Comparison of ENCODE assay signal across 10 cellular contexts in the genomic region with DNA sequence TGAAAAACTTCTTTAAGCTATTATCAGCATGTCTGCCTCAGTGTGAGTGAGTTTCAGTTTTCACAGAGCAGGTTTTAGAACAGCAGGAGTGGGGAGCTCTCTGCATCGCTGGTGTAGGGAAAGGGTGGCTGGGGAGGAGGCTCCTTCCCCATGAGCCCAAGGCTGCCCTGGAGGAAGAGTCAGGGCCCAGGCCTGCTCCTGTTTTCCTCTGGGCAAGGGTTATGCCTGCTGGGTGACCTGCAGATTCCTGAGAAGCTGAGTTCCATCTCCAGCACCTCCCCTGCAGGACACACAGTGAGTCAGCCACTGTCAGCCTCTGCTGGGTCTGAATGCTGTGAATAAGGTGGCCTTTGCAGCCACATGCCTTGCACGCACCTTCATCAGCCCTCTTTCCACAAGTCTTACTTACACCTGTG.
DNase-seq lines count a peak whose midpoint lies in the region; ATAC-seq and TF ChIP-seq lines count a peak whose summit lies in the region.
"Had no signal": no experiment of that assay in that cellular context is flagged by ENCODE, and none has a peak within 500 bp of the region (broad histone marks: within the 10 kb centered on the region; RNA-seq: fewer than 3 reads in every experiment).

No MANE protein-coding gene starts in this region.

- no peak for ATAC-seq in HG02642 (IDR thresholded peaks at IDR 0.05; ENCODE audit: poor library complexity, unreplicated experiment)
- ATAC-seq: activated CD8-positive, alpha-beta memory T cell treated with anti-CD3 and anti-CD28 coated beads, Interleukin-2, amount 10 ng/mL, durations not matched to agents 7 days and 5 days had no signal

- H3K9me3 ChIP-seq in Caco-2 = peaks cover 10% of the 10 kb centered on the region; the same call in 1 of the 2 replicates
- H3K9me3 ChIP-seq: colonic mucosa had no signal

- no peak for TF ChIP-seq CTCF in Caco-2 (IDR thresholded peaks at IDR 0.05; ENCODE audit: insufficient read depth in 1 of 2, low read depth in 1 of 2, low read length in 1 of 2, severe bottlenecking in 1 of 2, unreplicated experiment in 1 of 2)

- no peak overlapping the region for H3K27ac Mint-ChIP-seq in Caco-2 (ENCODE audit: unreplicated experiment)
- H3K27ac Mint-ChIP-seq: activated CD8-positive, alpha-beta memory T cell treated with anti-CD3 and anti-CD28 coated beads, Interleukin-2, amount 10 ng/mL, durations not matched to agents 7 days and 5 days had no signal

- no peaks in the 10 kb centered on the region for H3K27me3 ChIP-seq in Caco-2 (replicated peaks; ENCODE audit: control insufficient read depth, insufficient read depth, low read length)
- H3K27me3 ChIP-seq: colonic mucosa had no signal

- intact Hi-C loops in Caco-2 (cut with micrococcal nuclease; ENCODE audit: unreplicated experiment) = no loop called here

- peaks cover 21% of the 10 kb centered on the region for H3K4me1 Mint-ChIP-seq in Caco-2 (ENCODE audit: low read depth, unreplicated experiment)

- no peaks in the 10 kb centered on the region for H3K36me3 Mint-ChIP-seq in Caco-2 (ENCODE audit: insufficient read depth, unreplicated experiment)

- POLR2A ChIA-PET in Caco-2 (lab: Charles Lee) = no interaction called here

- H3K9me3 Mint-ChIP-seq in Caco-2 (ENCODE audit: unreplicated experiment) = peaks cover 18% of the 10 kb centered on the region

- H3K4me3 ChIP-seq in Caco-2 (ENCODE audit: low read depth, low read length) = no peak overlapping the region
- H3K4me3 ChIP-seq: colonic mucosa had no signal

- H3K36me3 ChIP-seq in Caco-2 (ENCODE audit: control insufficient read depth, insufficient read depth, low read length) = no peaks in the 10 kb centered on the region
- H3K36me3 ChIP-seq: colonic mucosa had no signal

- H3K4me3 Mint-ChIP-seq in Caco-2 (ENCODE audit: unreplicated experiment) = no peak overlapping the region
- H3K4me3 Mint-ChIP-seq: activated CD8-positive, alpha-beta memory T cell treated with anti-CD3 and anti-CD28 coated beads, Interleukin-2, amount 10 ng/mL, durations not matched to agents 7 days and 5 days had no signal

- no TSS peak for BruUV-seq in Caco-2 (replicated peaks; lab: Mats Ljungman, UMichigan)

- H3K27me3 Mint-ChIP-seq in Caco-2 (ENCODE audit: insufficient read depth, unreplicated experiment) = no peaks in the 10 kb centered on the region

- peaks cover 29% of the 10 kb centered on the region for H3K4me1 ChIP-seq in Caco-2
- H3K4me1 ChIP-seq: colonic mucosa had no signal

- DNase-seq in Caco-2 = peak; percentile 34 to 67
- DNase-seq in HT-29 (ENCODE audit: low spot score) = peak; percentile 83
- DNase-seq in astrocyte of the hippocampus (ENCODE audit: low read depth, low spot score) = peak; percentile 54
- DNase-seq in kidney glomerular epithelial cell (lab: John Stamatoyannopoulos, UW) = peak; percentile 98
- DNase-seq in NCI-H82 (lab: John Stamatoyannopoulos, UW) = no peak
- no peak for DNase-seq in GF-D8 (lab: John Stamatoyannopoulos, UW)
- DNase-seq in Ammon's horn (ENCODE audit: low spot score) = no peak
- DNase-seq: activated CD8-positive, alpha-beta memory T cell treated with anti-CD3 and anti-CD28 coated beads, Interleukin-2, amount 10 ng/mL, durations not matched to agents 7 days and 5 days; colonic mucosa had no signal

- CTCF ChIA-PET in Caco-2 (lab: Charles Lee) = no interaction called here

Comparison
In these comparisons a context has a peak if more than half of its experiments do, and no peak if none do; other contexts are left out.
1. DNase-seq: peak in Caco-2 (2 of 2), HT-29 (single experiment), astrocyte of the hippocampus (single experiment) and kidney glomerular epithelial cell (single experiment); none in NCI-H82 (single experiment), GF-D8 (single experiment) and Ammon's horn (single experiment).